28 cellular contexts compared by ENCODE assay signal in genomic region chr7:91425149-91425548, GRCh38.
"Had no signal": no experiment of that assay in that cellular context is flagged by ENCODE, and none has a peak within 500 bp of the region (broad histone marks: within the 10 kb centered on the region; RNA-seq: fewer than 3 reads in every experiment).

No MANE protein-coding gene starts in this region.

- H3K9ac ChIP-seq: neural progenitor cell, parathyroid adenoma had no signal

- H3K27me3 ChIP-seq: neural progenitor cell, ovary, right lobe of liver, sigmoid colon, stomach, thyroid gland, tibial nerve, upper lobe of right lung, uterus had no signal

- H3K9me3 Mint-ChIP-seq: nephron; neural progenitor cell; stimulated activated naive B cell treated with anti-CD40 and anti-IgM and Interleukin-4, amounts not matched to agents 10 μg/mL and 1 μg/mL and 100 μg/mL, for 72 hours; stimulated activated naive CD8-positive, alpha-beta T cell treated with anti-CD3 and anti-CD28 coated beads, Interleukin-15, Interleukin-2, amounts not matched to agents 100 ng/mL and 50 ng/mL, for 24 hours; type B pancreatic cell had no signal

- H3K79me2 ChIP-seq: parathyroid adenoma had no signal

- DNase-seq: natural killer cell; occipital lobe; ovary; posterior cingulate gyrus; psoas muscle; right cardiac atrium; right lobe of liver; sigmoid colon; small intestine; stimulated activated CD4-positive, alpha-beta T cell treated with anti-CD3 and anti-CD28 coated beads, Interleukin-15, amount 100 ng/mL, for 24 hours; stimulated activated CD4-positive, alpha-beta T cell treated with anti-CD3 and anti-CD28 coated beads, Interleukin-2, amount 100 ng/mL, for 24 hours; stimulated activated CD4-positive, alpha-beta T cell treated with anti-CD3 and anti-CD28 coated beads, Interleukin-2, amount 100 ng/mL, for 48 hours; stimulated activated CD4-positive, alpha-beta T cell treated with anti-CD3 and anti-CD28 coated beads, Interleukin-4, amount 100 ng/mL, for 24 hours; stimulated activated naive B cell treated with anti-CD40 and anti-IgM and Interleukin-4, amounts not matched to agents 10 μg/mL and 1 μg/mL and 100 μg/mL, for 72 hours; stimulated activated naive CD4-positive, alpha-beta T cell treated with Interleukin-2 at 50 U/mL for 16 hours; stomach; upper lobe of right lung; uterus had no signal

- H3K27ac ChIP-seq: neural progenitor cell, ovary, parathyroid adenoma, psoas muscle, right lobe of liver, sigmoid colon, stomach, thoracic aorta, thyroid gland, tibial nerve, upper lobe of right lung, uterus had no signal

- H2AFZ ChIP-seq: neural progenitor cell, parathyroid adenoma had no signal

- H3K4me1 ChIP-seq: parathyroid adenoma, psoas muscle, right lobe of liver, sigmoid colon, stomach, thyroid gland, tibial nerve, upper lobe of right lung, uterus had no signal

- H3K9me3 ChIP-seq: ovary, psoas muscle, right lobe of liver, sigmoid colon, stomach, thoracic aorta, thyroid gland, tibial nerve, upper lobe of right lung, uterus had no signal

- H3K27me3 Mint-ChIP-seq: progenitor cell of endocrine pancreas; stimulated activated naive CD8-positive, alpha-beta T cell treated with anti-CD3 and anti-CD28 coated beads, Interleukin-15, Interleukin-2, amounts not matched to agents 100 ng/mL and 50 ng/mL, for 24 hours had no signal

- H3K4me3 Mint-ChIP-seq: natural killer cell; nephron; neural progenitor cell; stimulated activated effector memory CD8-positive, alpha-beta T cell treated with anti-CD3 and anti-CD28 coated beads, Interleukin-12 subunit alpha, Interleukin-12 subunit beta, amount 100 ng/mL, for 72 hours; stimulated activated naive B cell treated with anti-CD40 and anti-IgM and Interleukin-4, amounts not matched to agents 10 μg/mL and 1 μg/mL and 100 μg/mL, for 72 hours; stimulated activated naive CD8-positive, alpha-beta T cell treated with anti-CD3 and anti-CD28 coated beads, Interleukin-15, Interleukin-2, amounts not matched to agents 100 ng/mL and 50 ng/mL, for 24 hours; type B pancreatic cell had no signal

- H3K4me2 ChIP-seq: neural progenitor cell had no signal

- H3K36me3 ChIP-seq: ovary, right lobe of liver, sigmoid colon, stomach, thoracic aorta, thyroid gland, tibial nerve, upper lobe of right lung, uterus had no signal

- H3K4me3 ChIP-seq: neural progenitor cell, ovary, psoas muscle, right lobe of liver, sigmoid colon, stomach, thoracic aorta, thyroid gland, tibial nerve, upper lobe of right lung, uterus had no signal

- H3K4me1 Mint-ChIP-seq: natural killer cell; nephron; stimulated activated effector memory CD8-positive, alpha-beta T cell treated with anti-CD3 and anti-CD28 coated beads, Interleukin-12 subunit alpha, Interleukin-12 subunit beta, amount 100 ng/mL, for 72 hours had no signal

- H3K27ac Mint-ChIP-seq: natural killer cell; nephron; neural progenitor cell; progenitor cell of endocrine pancreas; stimulated activated effector memory CD8-positive, alpha-beta T cell treated with anti-CD3 and anti-CD28 coated beads, Interleukin-12 subunit alpha, Interleukin-12 subunit beta, amount 100 ng/mL, for 72 hours; stimulated activated naive B cell treated with anti-CD40 and anti-IgM and Interleukin-4, amounts not matched to agents 10 μg/mL and 1 μg/mL and 100 μg/mL, for 72 hours; stimulated activated naive CD8-positive, alpha-beta T cell treated with anti-CD3 and anti-CD28 coated beads, Interleukin-15, Interleukin-2, amounts not matched to agents 100 ng/mL and 50 ng/mL, for 24 hours; type B pancreatic cell had no signal

- H3K36me3 Mint-ChIP-seq: natural killer cell; neural progenitor cell; stimulated activated effector memory CD8-positive, alpha-beta T cell treated with anti-CD3 and anti-CD28 coated beads, Interleukin-12 subunit alpha, Interleukin-12 subunit beta, amount 100 ng/mL, for 72 hours; stimulated activated naive B cell treated with anti-CD40 and anti-IgM and Interleukin-4, amounts not matched to agents 10 μg/mL and 1 μg/mL and 100 μg/mL, for 72 hours; type B pancreatic cell had no signal
